8 cellular contexts compared by ENCODE assay signal in genomic region chr2:190408538-190409271, GRCh38. TPM values are rescaled to one million over a fixed set of nuclear protein-coding genes. Genes with fewer than 3 reads are reported as not detected.
DNase-seq lines count a peak whose midpoint lies in the region; ATAC-seq, FAIRE-seq and TF ChIP-seq lines count a peak whose summit lies in the region.

No MANE protein-coding gene starts in this region.

- intact Hi-C loops in endothelial cell of umbilical vein (cut with micrococcal nuclease) = loop anchor here (1.0 kb wide), 1 partner anchor 61 kb away; no protein-coding TSS in a partner anchor

- H3K4me3 ChIP-seq in endothelial cell of umbilical vein (replicated peaks in 1 of 3; ENCODE audit: insufficient read depth in 1 of 3, low read depth in 1 of 3, low read length in 3 of 3) (peak overlapping the region; percentile 14 to 62 (median 55)), mucosa of rectum (ENCODE audit: low read length in 2 of 2) (peak overlapping the region; percentile 81 to 88)

- CTCF ChIA-PET in endothelial cell of umbilical vein (lab: Charles Lee) = no interaction called here

- H3K4me1 ChIP-seq in endothelial cell of umbilical vein (ENCODE audit: control insufficient read depth, extremely low read depth, insufficient read depth, low read length) = peaks cover 11% of the 10 kb centered on the region
- H3K4me1 ChIP-seq in mucosa of rectum (ENCODE audit: control insufficient read depth in 2 of 2, insufficient read depth in 2 of 2, low read length in 2 of 2) = peaks cover 8 to 40% of the 10 kb centered on the region in 2 donors

- DNase-seq in AG08395 (ENCODE audit: low spot score) = peak; percentile 38
- DNase-seq in NCI-H345 treated with DMSO at 0.1 percent for 48 hours (lab: John Stamatoyannopoulos, UW; ENCODE audit: unreplicated experiment) = peak; percentile 83
- DNase-seq in activated CD8-positive, alpha-beta memory T cell treated with anti-CD3 and anti-CD28 coated beads for 48 hours (ENCODE audit: low read depth in 2 of 3, low spot score in 2 of 3) = peak; percentile 43 to 51 (median 47)
- peak; percentile 24 for DNase-seq in endothelial cell of umbilical vein (ENCODE audit: low read depth, low spot score)
- peak; percentile 57 for DNase-seq in stimulated activated CD8-positive, alpha-beta memory T cell treated with anti-CD3 and anti-CD28 coated beads, Interleukin-4, amount 100 ng/mL, for 24 hours (ENCODE audit: low read depth)

- H3K9me3 ChIP-seq in endothelial cell of umbilical vein (replicated peaks; ENCODE audit: control insufficient read depth, insufficient read depth, low read length) = no peaks in the 10 kb centered on the region
- peaks cover 0 to 2% of the 10 kb centered on the region in 2 donors for H3K9me3 ChIP-seq in mucosa of rectum (ENCODE audit: control insufficient read depth in 2 of 2, low read length in 2 of 2)

- no peaks in the 10 kb centered on the region for H4K20me1 ChIP-seq in endothelial cell of umbilical vein (replicated peaks; ENCODE audit: control insufficient read depth, extremely low read depth, insufficient read depth, low read length)

- POLR2A ChIA-PET in endothelial cell of umbilical vein (lab: Charles Lee) = no interaction called here

- H2AFZ ChIP-seq in endothelial cell of umbilical vein (ENCODE audit: low read depth, low read length) = peak overlapping the region; percentile 50

- H3K79me2 ChIP-seq in endothelial cell of umbilical vein (ENCODE audit: control insufficient read depth, insufficient read depth, low read length) = no peaks in the 10 kb centered on the region

- BruUV-seq in endothelial cell of umbilical vein (replicated peaks; lab: Mats Ljungman, UMichigan) = TSS peak; percentile 46

- H3K9me1 ChIP-seq in endothelial cell of umbilical vein (replicated peaks; ENCODE audit: control insufficient read depth, extremely low read depth, insufficient read depth, low read length) = no peaks in the 10 kb centered on the region

- H3K27me3 ChIP-seq in endothelial cell of umbilical vein (ENCODE audit: control insufficient read depth in 2 of 2, insufficient read depth in 2 of 2, low read length in 2 of 2) = peaks cover 17 to 25% of the 10 kb centered on the region in 2 experiments
- no peaks in the 10 kb centered on the region for H3K27me3 ChIP-seq in mucosa of rectum (ENCODE audit: control insufficient read depth in 2 of 2, insufficient read depth in 2 of 2, low read length in 2 of 2)

- ATAC-seq in GM18867 (IDR thresholded peaks at IDR 0.05; ENCODE audit: unreplicated experiment) = peak; percentile 74
- ATAC-seq in HG03066 (IDR thresholded peaks at IDR 0.05; ENCODE audit: low read depth, unreplicated experiment) = peak; percentile 53

- H3K4me2 ChIP-seq in endothelial cell of umbilical vein (ENCODE audit: insufficient read depth, low read length) = peak overlapping the region; percentile 60

- no peak for TF ChIP-seq POLR2A in endothelial cell of umbilical vein (IDR thresholded peaks at IDR 0.05; ENCODE audit: low read depth, low read length)

- peak overlapping the region; percentile 38 for H3K9ac ChIP-seq in endothelial cell of umbilical vein (replicated peaks; ENCODE audit: extremely low read depth, insufficient read depth, low read length)
- peak overlapping the region; percentile 89 to 92 for H3K9ac ChIP-seq in mucosa of rectum (ENCODE audit: low read depth in 1 of 2, low read length in 2 of 2)

- H3K36me3 ChIP-seq in endothelial cell of umbilical vein (ENCODE audit: control insufficient read depth in 2 of 2, extremely low read depth in 1 of 2, insufficient read depth in 2 of 2, low read length in 2 of 2) (no peaks in the 10 kb centered on the region), mucosa of rectum (ENCODE audit: control insufficient read depth in 2 of 2, insufficient read depth in 2 of 2, low read length in 2 of 2) (no peaks in the 10 kb centered on the region)

- FAIRE-seq in endothelial cell of umbilical vein (lab: Jason Lieb, UNC) = no peak

- no peak for TF ChIP-seq CTCF in endothelial cell of umbilical vein (IDR thresholded peaks at IDR 0.05; ENCODE audit: extremely low read depth in 1 of 2, insufficient read depth in 1 of 2, low read depth in 1 of 2, low read length in 2 of 2)

- dilution Hi-C loops in endothelial cell of umbilical vein (cut with MboI; ENCODE audit: extremely low pct_ligation_motif_present, low sequenced_read_pairs) = no loop called here

- H3K27ac ChIP-seq in endothelial cell of umbilical vein (ENCODE audit: insufficient read depth, low read depth, low read length) = no peak overlapping the region
- peak overlapping the region; percentile 91 to 93 for H3K27ac ChIP-seq in mucosa of rectum (ENCODE audit: low read depth in 2 of 2, low read length in 2 of 2)

TF ChIP-seq in endothelial cell of umbilical vein, 7 proteins besides CTCF, POLR2A, EP300 and RAD21:
- no peak for TF ChIP-seq EZH2 (IDR thresholded peaks at IDR 0.05; ENCODE audit: borderline replicate concordance, low read depth, low read length, severe bottlenecking)
- no peak for TF ChIP-seq GATA2 (IDR thresholded peaks at IDR 0.05; ENCODE audit: insufficient read depth, insufficient read length, low read depth, low read length)
- TF ChIP-seq POLR2AphosphoS5 (IDR thresholded peaks at IDR 0.05; ENCODE audit: insufficient read depth, low read depth, low read length) = no peak

RNA-seq across cellular contexts. Expression of gene MFSD6, which starts 0.6 kb away (rescaled TPM):
- 4.5 and 8.2 TPM in 2 replicates for total RNA-seq in endothelial cell of umbilical vein
- 2.2 and 4.3 TPM in 2 replicates for polyA plus RNA-seq in endothelial cell of umbilical vein
- polyA plus RNA-seq in endothelial cell of umbilical vein (2011; cell fraction: cytosol; rRNA removed) = 3.0 and 3.3 TPM in 2 replicates
- 3.0 and 4.5 TPM in 2 replicates for polyA plus RNA-seq in endothelial cell of umbilical vein (2011; cell fraction: nucleus; rRNA removed)
- polyA plus RNA-seq in endothelial cell of umbilical vein (2012) = 1.7 and 2.9 TPM in 2 replicates
- polyA minus RNA-seq in endothelial cell of umbilical vein = 5.6 and 5.8 TPM in 2 replicates
- 8.7 TPM for polyA minus RNA-seq in endothelial cell of umbilical vein (2011; cell fraction: cytosol; rRNA and poly(A)+ RNA removed)
- polyA minus RNA-seq in endothelial cell of umbilical vein (2011; cell fraction: nucleus; rRNA and poly(A)+ RNA removed) = 5.4 and 5.6 TPM in 2 replicates

Comparison
In these comparisons a context has a peak if more than half of its experiments do, and no peak if none do; other contexts are left out.
1. DNase-seq: peak in every context shown above with its lines; median percentile 83 in NCI-H345 treated with DMSO at 0.1 percent for 48 hours; 57 in stimulated activated CD8-positive, alpha-beta memory T cell treated with anti-CD3 and anti-CD28 coated beads, Interleukin-4, amount 100 ng/mL, for 24 hours; 47 in activated CD8-positive, alpha-beta memory T cell treated with anti-CD3 and anti-CD28 coated beads for 48 hours; 38 in AG08395; 24 in endothelial cell of umbilical vein.